1 cellular context compared by ENCODE assay signal in the genomic region with DNA sequence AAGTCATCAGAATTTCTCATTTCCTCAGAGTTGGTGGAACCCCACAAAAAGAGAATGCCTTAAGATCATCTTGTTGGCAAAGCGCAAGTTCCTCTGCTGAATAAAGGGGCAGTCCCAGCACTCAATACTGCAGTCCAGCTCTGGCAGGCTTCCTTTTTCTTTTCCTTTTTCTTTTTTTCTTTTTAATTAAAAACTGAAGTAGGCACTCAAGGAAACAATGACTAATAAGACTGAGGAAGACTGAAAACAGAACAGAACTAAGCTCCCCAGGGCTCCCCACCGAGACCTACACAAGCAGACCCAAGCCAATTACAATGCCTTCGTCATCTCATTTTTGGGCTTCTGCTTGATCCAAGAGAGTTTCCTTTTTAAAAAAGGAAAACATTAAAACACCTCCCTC.
TF ChIP-seq lines count a peak whose summit lies in the region.

No MANE protein-coding gene starts in this region.

TF ChIP-seq in GM23338, 12 proteins besides CTCF, POLR2A, EP300 and RAD21 (continued from another document):
- no peak for TF ChIP-seq ZNF462 (CRISPR knock-in tag; IDR thresholded peaks at IDR 0.05)
- TF ChIP-seq, protein P1, sequence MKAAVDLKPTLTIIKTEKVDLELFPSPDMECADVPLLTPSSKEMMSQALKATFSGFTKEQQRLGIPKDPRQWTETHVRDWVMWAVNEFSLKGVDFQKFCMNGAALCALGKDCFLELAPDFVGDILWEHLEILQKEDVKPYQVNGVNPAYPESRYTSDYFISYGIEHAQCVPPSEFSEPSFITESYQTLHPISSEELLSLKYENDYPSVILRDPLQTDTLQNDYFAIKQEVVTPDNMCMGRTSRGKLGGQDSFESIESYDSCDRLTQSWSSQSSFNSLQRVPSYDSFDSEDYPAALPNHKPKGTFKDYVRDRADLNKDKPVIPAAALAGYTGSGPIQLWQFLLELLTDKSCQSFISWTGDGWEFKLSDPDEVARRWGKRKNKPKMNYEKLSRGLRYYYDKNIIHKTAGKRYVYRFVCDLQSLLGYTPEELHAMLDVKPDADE (IDR thresholded peaks at IDR 0.05), result no peak
